In the genomic region with DNA sequence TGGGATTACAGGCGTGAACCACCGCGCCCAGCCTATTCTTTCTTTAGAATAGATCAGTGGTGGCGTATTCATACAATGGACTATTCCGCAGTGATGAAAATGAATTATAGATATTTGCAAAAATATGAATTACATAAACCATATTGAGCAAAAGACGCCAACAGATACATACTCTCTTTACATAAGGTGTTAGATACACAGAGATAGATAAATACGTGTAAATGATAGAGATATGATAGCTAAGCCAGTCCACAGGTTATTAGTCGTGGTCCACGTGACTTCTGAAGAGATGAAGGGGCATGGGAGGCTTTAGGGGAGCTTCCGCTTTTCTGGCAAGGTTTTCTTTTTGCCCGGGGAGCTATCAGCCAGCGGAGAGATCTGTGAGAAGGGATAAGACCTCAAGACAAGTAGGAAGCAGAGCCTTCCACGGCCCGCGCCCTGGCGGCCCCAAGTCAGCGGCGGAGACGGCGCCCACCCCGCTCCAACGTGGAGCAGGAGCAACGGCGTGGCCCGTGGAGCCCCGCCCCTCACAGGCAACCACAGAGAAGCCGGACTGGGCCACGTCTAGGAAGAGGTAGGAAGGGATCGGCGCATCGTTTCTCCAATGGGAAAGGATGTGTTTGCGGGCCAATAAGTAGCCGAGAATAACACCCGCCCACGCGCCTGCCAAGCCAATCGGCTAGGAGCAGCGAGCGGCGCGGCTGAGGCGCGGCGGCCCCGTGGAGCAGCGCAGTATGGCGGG, we compare ENCODE assay signal across 1 cellular context.
TF ChIP-seq lines count a peak whose summit lies in the region.

A gene (plus strand): TSS at position 704 of the 742 bp plus-strand sequence. CDS start 31 bp downstream, at position 735.

TF ChIP-seq in HepG2, 621 proteins besides CTCF, POLR2A, EP300 and RAD21 (continued from another document and continues in another):
- TF ChIP-seq, protein P1, sequence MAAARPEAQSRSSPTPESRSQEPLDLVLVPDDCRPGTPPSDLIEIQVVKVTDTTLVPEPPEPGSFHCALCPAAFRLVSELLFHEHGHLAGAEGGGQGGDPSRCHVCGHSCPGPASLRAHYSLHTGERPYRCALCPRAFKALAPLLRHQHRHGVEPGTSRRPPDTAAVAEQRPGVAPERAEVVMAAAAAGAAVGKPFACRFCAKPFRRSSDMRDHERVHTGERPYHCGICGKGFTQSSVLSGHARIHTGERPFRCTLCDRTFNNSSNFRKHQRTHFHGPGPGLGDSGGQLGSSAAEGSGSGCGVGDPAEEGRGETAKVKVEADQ (CRISPR knock-in tag; IDR thresholded peaks at IDR 0.05; ENCODE audit: borderline replicate concordance), result no peak
- TF ChIP-seq ZNF432 (CRISPR knock-in tag; IDR thresholded peaks at IDR 0.05; ENCODE audit: borderline replicate concordance) (no peak), HOXA7 (CRISPR knock-in tag; IDR thresholded peaks at IDR 0.05) (no peak), RBM39 (IDR thresholded peaks at IDR 0.05; ENCODE audit: low read depth, low read length, poor library complexity, severe bottlenecking) (no peak), DNMT3B (CRISPR knock-in tag; conservative IDR thresholded peaks at IDR 0.05) (no peak), NRL (CRISPR knock-in tag; IDR thresholded peaks at IDR 0.05; ENCODE audit: borderline replicate concordance) (peak; percentile 68; the same call in 1 of the 2 replicates), HES4 (CRISPR knock-in tag; IDR thresholded peaks at IDR 0.05; ENCODE audit: borderline replicate concordance) (no peak), ZNF468 (CRISPR knock-in tag; IDR thresholded peaks at IDR 0.05) (no peak), ZNF761 (CRISPR knock-in tag; conservative IDR thresholded peaks at IDR 0.05) (no peak), ZBTB21 (CRISPR knock-in tag; IDR thresholded peaks at IDR 0.05) (no peak), ZNF644 (CRISPR knock-in tag; IDR thresholded peaks at IDR 0.05; ENCODE audit: low read depth) (no peak), ZNF232 (CRISPR knock-in tag; IDR thresholded peaks at IDR 0.05; ENCODE audit: borderline replicate concordance) (no peak), ZNF724P (CRISPR knock-in tag; IDR thresholded peaks at IDR 0.05; ENCODE audit: borderline replicate concordance) (no peak), PHF8 (CRISPR knock-in tag; IDR thresholded peaks at IDR 0.05) (peak; percentile 84), KDM5B (CRISPR knock-in tag; IDR thresholded peaks at IDR 0.05; ENCODE audit: borderline replicate concordance) (peak; percentile 78), IKZF1 (IDR thresholded peaks at IDR 0.05) (no peak), PRMT3 (CRISPR knock-in tag; IDR thresholded peaks at IDR 0.05; ENCODE audit: borderline replicate concordance, low read depth) (no peak), PAWR (CRISPR knock-in tag; IDR thresholded peaks at IDR 0.05; ENCODE audit: borderline replicate concordance) (no peak), SMARCC2 (IDR thresholded peaks at IDR 0.05) (no peak), ZNF543 (CRISPR knock-in tag; IDR thresholded peaks at IDR 0.05) (no peak), ZKSCAN8 (CRISPR knock-in tag; IDR thresholded peaks at IDR 0.05; ENCODE audit: borderline replicate concordance) (no peak), ZFAT (CRISPR knock-in tag; conservative IDR thresholded peaks at IDR 0.05) (no peak), CBX2 (IDR thresholded peaks at IDR 0.05; ENCODE audit: low read depth, low read length) (no peak), CBX2 (CRISPR knock-in tag; IDR thresholded peaks at IDR 0.05; ENCODE audit: low read depth) (no peak)
- TF ChIP-seq, protein P2, sequence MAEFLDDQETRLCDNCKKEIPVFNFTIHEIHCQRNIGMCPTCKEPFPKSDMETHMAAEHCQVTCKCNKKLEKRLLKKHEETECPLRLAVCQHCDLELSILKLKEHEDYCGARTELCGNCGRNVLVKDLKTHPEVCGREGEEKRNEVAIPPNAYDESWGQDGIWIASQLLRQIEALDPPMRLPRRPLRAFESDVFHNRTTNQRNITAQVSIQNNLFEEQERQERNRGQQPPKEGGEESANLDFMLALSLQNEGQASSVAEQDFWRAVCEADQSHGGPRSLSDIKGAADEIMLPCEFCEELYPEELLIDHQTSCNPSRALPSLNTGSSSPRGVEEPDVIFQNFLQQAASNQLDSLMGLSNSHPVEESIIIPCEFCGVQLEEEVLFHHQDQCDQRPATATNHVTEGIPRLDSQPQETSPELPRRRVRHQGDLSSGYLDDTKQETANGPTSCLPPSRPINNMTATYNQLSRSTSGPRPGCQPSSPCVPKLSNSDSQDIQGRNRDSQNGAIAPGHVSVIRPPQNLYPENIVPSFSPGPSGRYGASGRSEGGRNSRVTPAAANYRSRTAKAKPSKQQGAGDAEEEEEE (CRISPR knock-in tag; IDR thresholded peaks at IDR 0.05; ENCODE audit: borderline replicate concordance), result no peak
- TF ChIP-seq, protein P3, sequence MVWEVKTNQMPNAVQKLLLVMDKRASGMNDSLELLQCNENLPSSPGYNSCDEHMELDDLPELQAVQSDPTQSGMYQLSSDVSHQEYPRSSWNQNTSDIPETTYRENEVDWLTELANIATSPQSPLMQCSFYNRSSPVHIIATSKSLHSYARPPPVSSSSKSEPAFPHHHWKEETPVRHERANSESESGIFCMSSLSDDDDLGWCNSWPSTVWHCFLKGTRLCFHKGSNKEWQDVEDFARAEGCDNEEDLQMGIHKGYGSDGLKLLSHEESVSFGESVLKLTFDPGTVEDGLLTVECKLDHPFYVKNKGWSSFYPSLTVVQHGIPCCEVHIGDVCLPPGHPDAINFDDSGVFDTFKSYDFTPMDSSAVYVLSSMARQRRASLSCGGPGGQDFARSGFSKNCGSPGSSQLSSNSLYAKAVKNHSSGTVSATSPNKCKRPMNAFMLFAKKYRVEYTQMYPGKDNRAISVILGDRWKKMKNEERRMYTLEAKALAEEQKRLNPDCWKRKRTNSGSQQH (CRISPR knock-in tag; IDR thresholded peaks at IDR 0.05; ENCODE audit: low read depth), result no peak
- TF ChIP-seq, protein P4, sequence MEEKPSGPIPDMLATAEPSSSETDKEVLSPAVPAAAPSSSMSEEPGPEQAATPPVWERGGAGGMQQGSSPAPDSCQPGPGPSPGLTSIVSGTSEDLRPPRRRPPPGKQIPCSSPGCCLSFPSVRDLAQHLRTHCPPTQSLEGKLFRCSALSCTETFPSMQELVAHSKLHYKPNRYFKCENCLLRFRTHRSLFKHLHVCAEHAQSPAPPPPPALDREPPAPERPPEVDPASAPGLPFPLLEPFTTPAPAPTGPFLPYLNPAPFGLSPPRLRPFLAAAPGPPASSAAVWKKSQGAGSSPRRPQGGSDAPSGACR (CRISPR knock-in tag; IDR thresholded peaks at IDR 0.05), result no peak
- TF ChIP-seq, protein P5, sequence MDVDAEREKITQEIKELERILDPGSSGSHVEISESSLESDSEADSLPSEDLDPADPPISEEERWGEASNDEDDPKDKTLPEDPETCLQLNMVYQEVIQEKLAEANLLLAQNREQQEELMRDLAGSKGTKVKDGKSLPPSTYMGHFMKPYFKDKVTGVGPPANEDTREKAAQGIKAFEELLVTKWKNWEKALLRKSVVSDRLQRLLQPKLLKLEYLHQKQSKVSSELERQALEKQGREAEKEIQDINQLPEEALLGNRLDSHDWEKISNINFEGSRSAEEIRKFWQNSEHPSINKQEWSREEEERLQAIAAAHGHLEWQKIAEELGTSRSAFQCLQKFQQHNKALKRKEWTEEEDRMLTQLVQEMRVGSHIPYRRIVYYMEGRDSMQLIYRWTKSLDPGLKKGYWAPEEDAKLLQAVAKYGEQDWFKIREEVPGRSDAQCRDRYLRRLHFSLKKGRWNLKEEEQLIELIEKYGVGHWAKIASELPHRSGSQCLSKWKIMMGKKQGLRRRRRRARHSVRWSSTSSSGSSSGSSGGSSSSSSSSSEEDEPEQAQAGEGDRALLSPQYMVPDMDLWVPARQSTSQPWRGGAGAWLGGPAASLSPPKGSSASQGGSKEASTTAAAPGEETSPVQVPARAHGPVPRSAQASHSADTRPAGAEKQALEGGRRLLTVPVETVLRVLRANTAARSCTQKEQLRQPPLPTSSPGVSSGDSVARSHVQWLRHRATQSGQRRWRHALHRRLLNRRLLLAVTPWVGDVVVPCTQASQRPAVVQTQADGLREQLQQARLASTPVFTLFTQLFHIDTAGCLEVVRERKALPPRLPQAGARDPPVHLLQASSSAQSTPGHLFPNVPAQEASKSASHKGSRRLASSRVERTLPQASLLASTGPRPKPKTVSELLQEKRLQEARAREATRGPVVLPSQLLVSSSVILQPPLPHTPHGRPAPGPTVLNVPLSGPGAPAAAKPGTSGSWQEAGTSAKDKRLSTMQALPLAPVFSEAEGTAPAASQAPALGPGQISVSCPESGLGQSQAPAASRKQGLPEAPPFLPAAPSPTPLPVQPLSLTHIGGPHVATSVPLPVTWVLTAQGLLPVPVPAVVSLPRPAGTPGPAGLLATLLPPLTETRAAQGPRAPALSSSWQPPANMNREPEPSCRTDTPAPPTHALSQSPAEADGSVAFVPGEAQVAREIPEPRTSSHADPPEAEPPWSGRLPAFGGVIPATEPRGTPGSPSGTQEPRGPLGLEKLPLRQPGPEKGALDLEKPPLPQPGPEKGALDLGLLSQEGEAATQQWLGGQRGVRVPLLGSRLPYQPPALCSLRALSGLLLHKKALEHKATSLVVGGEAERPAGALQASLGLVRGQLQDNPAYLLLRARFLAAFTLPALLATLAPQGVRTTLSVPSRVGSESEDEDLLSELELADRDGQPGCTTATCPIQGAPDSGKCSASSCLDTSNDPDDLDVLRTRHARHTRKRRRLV (CRISPR knock-in tag; IDR thresholded peaks at IDR 0.05), result no peak
- TF ChIP-seq, protein P6, sequence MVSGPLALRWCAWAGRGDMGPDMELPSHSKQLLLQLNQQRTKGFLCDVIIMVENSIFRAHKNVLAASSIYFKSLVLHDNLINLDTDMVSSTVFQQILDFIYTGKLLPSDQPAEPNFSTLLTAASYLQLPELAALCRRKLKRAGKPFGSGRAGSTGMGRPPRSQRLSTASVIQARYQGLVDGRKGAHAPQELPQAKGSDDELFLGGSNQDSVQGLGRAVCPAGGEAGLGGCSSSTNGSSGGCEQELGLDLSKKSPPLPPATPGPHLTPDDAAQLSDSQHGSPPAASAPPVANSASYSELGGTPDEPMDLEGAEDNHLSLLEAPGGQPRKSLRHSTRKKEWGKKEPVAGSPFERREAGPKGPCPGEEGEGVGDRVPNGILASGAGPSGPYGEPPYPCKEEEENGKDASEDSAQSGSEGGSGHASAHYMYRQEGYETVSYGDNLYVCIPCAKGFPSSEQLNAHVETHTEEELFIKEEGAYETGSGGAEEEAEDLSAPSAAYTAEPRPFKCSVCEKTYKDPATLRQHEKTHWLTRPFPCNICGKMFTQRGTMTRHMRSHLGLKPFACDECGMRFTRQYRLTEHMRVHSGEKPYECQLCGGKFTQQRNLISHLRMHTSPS (CRISPR knock-in tag; IDR thresholded peaks at IDR 0.05; ENCODE audit: low read depth), result no peak
- TF ChIP-seq, protein P7, sequence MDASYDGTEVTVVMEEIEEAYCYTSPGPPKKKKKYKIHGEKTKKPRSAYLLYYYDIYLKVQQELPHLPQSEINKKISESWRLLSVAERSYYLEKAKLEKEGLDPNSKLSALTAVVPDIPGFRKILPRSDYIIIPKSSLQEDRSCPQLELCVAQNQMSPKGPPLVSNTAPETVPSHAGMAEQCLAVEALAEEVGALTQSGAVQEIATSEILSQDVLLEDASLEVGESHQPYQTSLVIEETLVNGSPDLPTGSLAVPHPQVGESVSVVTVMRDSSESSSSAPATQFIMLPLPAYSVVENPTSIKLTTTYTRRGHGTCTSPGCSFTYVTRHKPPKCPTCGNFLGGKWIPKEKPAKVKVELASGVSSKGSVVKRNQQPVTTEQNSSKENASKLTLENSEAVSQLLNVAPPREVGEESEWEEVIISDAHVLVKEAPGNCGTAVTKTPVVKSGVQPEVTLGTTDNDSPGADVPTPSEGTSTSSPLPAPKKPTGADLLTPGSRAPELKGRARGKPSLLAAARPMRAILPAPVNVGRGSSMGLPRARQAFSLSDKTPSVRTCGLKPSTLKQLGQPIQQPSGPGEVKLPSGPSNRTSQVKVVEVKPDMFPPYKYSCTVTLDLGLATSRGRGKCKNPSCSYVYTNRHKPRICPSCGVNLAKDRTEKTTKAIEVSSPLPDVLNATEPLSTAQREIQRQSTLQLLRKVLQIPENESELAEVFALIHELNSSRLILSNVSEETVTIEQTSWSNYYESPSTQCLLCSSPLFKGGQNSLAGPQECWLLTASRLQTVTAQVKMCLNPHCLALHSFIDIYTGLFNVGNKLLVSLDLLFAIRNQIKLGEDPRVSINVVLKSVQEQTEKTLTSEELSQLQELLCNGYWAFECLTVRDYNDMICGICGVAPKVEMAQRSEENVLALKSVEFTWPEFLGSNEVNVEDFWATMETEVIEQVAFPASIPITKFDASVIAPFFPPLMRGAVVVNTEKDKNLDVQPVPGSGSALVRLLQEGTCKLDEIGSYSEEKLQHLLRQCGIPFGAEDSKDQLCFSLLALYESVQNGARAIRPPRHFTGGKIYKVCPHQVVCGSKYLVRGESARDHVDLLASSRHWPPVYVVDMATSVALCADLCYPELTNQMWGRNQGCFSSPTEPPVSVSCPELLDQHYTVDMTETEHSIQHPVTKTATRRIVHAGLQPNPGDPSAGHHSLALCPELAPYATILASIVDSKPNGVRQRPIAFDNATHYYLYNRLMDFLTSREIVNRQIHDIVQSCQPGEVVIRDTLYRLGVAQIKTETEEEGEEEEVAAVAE (CRISPR knock-in tag; IDR thresholded peaks at IDR 0.05; ENCODE audit: borderline replicate concordance), result peak; percentile 99
- TF ChIP-seq, protein P8, sequence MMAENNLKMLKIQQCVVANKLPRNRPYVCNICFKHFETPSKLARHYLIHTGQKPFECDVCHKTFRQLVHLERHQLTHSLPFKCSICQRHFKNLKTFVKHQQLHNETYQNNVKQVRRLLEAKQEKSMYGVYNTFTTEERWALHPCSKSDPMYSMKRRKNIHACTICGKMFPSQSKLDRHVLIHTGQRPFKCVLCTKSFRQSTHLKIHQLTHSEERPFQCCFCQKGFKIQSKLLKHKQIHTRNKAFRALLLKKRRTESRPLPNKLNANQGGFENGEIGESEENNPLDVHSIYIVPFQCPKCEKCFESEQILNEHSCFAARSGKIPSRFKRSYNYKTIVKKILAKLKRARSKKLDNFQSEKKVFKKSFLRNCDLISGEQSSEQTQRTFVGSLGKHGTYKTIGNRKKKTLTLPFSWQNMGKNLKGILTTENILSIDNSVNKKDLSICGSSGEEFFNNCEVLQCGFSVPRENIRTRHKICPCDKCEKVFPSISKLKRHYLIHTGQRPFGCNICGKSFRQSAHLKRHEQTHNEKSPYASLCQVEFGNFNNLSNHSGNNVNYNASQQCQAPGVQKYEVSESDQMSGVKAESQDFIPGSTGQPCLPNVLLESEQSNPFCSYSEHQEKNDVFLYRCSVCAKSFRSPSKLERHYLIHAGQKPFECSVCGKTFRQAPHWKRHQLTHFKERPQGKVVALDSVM (CRISPR knock-in tag; IDR thresholded peaks at IDR 0.05), result no peak
